8 cellular contexts compared by ENCODE assay signal in the genomic region with DNA sequence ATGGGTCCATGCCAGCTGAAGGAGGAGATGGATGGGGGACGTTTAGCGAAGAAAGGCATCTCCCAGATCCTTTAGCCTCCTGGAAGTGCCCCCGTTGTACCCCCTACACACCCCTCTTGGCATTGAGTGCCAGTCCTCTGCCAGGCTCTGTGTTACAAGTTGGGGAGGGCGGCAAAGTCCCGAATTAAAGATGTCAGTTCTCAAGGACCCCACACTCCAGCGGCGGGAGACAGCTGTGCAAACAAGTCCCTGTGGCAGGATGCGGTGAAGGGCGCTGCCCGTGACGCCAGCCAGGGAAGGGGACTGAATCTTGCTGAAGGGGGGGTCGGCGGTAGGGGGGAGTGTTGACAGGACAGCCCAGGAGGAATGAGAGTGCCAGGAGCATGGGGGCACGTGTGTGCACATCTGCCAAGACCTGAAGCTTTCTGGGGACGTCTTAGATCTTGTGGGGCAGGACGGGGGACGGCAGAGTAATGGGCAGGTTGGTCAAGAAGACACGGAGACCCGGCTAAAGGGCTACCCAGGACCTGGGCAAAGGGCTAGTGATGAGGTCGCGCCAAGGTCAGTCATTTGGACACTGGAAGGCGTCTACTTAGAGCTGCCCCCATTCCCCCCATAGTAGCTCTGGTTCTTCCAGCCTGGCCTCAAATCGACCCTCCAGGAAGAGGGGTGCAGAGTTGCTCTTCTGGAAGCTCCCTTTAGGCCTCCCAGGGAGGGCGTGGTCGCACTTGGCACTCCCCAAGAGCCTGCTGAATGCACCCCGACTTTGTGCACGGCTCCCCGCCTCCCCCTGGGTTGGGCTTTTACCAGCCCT. TPM values are rescaled to one million over a fixed set of nuclear protein-coding genes. Genes with fewer than 3 reads are reported as not detected.
A peak's percentile ranks its signal among the peaks of the same experiment; 100 is the strongest.
DNase-seq lines count a peak whose midpoint lies in the region; ATAC-seq and TF ChIP-seq lines count a peak whose summit lies in the region.

No MANE protein-coding gene starts in this region.

- H3K36me3 Mint-ChIP-seq in activated CD4-positive, alpha-beta T cell treated with anti-CD3 and anti-CD28 coated beads, Interleukin-2, amount 10 ng/mL, durations not matched to agents 7 days and 5 days (ENCODE audit: low read depth): peaks cover 17% of the 10 kb centered on the region

- no peaks in the 10 kb centered on the region for H3K27me3 Mint-ChIP-seq in activated CD4-positive, alpha-beta T cell treated with anti-CD3 and anti-CD28 coated beads, Interleukin-2, amount 10 ng/mL, durations not matched to agents 7 days and 5 days

- CTCF ChIA-PET in activated CD4-positive, alpha-beta T cell treated with anti-CD3 and anti-CD28 coated beads, Interleukin-2, amount 10 ng/mL, durations not matched to agents 7 days and 5 days (lab: Charles Lee): interaction anchor here (0.6 to 5.3 kb wide), 30 partner anchors 9 to 496 kb away, joined by 3 to 39 read pairs (median 3); partner anchors contain the start of genes AAMP, PNKD and SLC11A1

- intact Hi-C loops in lower leg skin (cut with DNase I; ENCODE audit: low total_unique reads): loop anchor here (10.0 kb wide), 1 partner anchor 122 kb away; the partner anchor contains the start of genes AAMP and PNKD

- peak; percentile 92 for DNase-seq in NCI-H345 treated with DMSO at 0.1 percent for 48 hours (lab: John Stamatoyannopoulos, UW; ENCODE audit: unreplicated experiment)
- DNase-seq in activated CD4-positive, alpha-beta T cell treated with anti-CD3 and anti-CD28 coated beads, Interleukin-2, amount 10 ng/mL, durations not matched to agents 7 days and 5 days: peak; percentile 85
- DNase-seq in dermis blood vessel endothelial cell: peak; percentile 62
- DNase-seq in lower leg skin (ENCODE audit: low spot score in 2 of 2): peak; percentile 67 to 97
- DNase-seq in stimulated activated CD8-positive, alpha-beta memory T cell treated with anti-CD3 and anti-CD28 coated beads, Interleukin-15, amount 100 ng/mL, for 48 hours (ENCODE audit: low read depth in 2 of 2): peak; percentile 28 to 60
- no peak for DNase-seq in HuH-7 (ENCODE audit: low spot score)

- no peak for TF ChIP-seq CTCF in lower leg skin (IDR thresholded peaks at IDR 0.05)

- TF ChIP-seq POLR2A in GM19193 (IDR thresholded peaks at IDR 0.05; ENCODE audit: extremely low read depth, insufficient read depth, insufficient read length): peak; percentile 29
- TF ChIP-seq POLR2A in lower leg skin (IDR thresholded peaks at IDR 0.05): no peak

- ATAC-seq in HG03460 (IDR thresholded peaks at IDR 0.05; ENCODE audit: unreplicated experiment): no peak

- WGBS in lower leg skin, 2 donors: 2% methylated on average over 28 of the region's 28 CpGs

- POLR2A ChIA-PET in activated CD4-positive, alpha-beta T cell treated with anti-CD3 and anti-CD28 coated beads, Interleukin-2, amount 10 ng/mL, durations not matched to agents 7 days and 5 days (lab: Charles Lee): interaction anchor here (1.0 kb wide), 1 partner anchor 177 kb away, joined by 4 read pairs; no protein-coding TSS in a partner anchor

- no peaks in the 10 kb centered on the region for H3K9me3 Mint-ChIP-seq in activated CD4-positive, alpha-beta T cell treated with anti-CD3 and anti-CD28 coated beads, Interleukin-2, amount 10 ng/mL, durations not matched to agents 7 days and 5 days

- H3K4me3 ChIP-seq in lower leg skin (ENCODE audit: low read depth, poor library complexity, severe bottlenecking): peak overlapping the region; percentile 59

- peak overlapping the region; percentile 83 for H3K4me3 Mint-ChIP-seq in activated CD4-positive, alpha-beta T cell treated with anti-CD3 and anti-CD28 coated beads, Interleukin-2, amount 10 ng/mL, durations not matched to agents 7 days and 5 days

- H3K4me1 Mint-ChIP-seq in activated CD4-positive, alpha-beta T cell treated with anti-CD3 and anti-CD28 coated beads, Interleukin-2, amount 10 ng/mL, durations not matched to agents 7 days and 5 days: peaks cover 39% of the 10 kb centered on the region

- peak overlapping the region; percentile 97 for H3K27ac Mint-ChIP-seq in activated CD4-positive, alpha-beta T cell treated with anti-CD3 and anti-CD28 coated beads, Interleukin-2, amount 10 ng/mL, durations not matched to agents 7 days and 5 days

RNA-seq across cellular contexts. Expression of gene CTDSP1, which starts 2.8 kb away (rescaled TPM):
- total RNA-seq in activated CD4-positive, alpha-beta T cell treated with anti-CD3 and anti-CD28 coated beads, Interleukin-2, amount 10 ng/mL, durations not matched to agents 7 days and 5 days: 100 to 1,000 TPM; 186 to 208 TPM
- 103 and 110 TPM in 2 replicates for total RNA-seq in dermis blood vessel endothelial cell
- 100 to 1,000 TPM in 2 of 4 donors, 10 to 100 TPM in 2; 64.8 to 108 (median 99.9) TPM for total RNA-seq in lower leg skin

RNA-seq across cellular contexts. Expression of gene SLC11A1, which starts 14.8 kb away (rescaled TPM):
- under 1 TPM; 0.17 TPM for total RNA-seq in activated CD4-positive, alpha-beta T cell treated with anti-CD3 and anti-CD28 coated beads, Interleukin-2, amount 10 ng/mL, durations not matched to agents 7 days and 5 days
- total RNA-seq in dermis blood vessel endothelial cell (under 0.01 and 0.05 TPM in 2 replicates), lower leg skin (1 to 10 TPM; 2.2 to 4.6 (median 3.5) TPM)

RNA-seq across cellular contexts. Expression of gene VIL1, which starts 22.0 kb away (rescaled TPM):
- under 1 TPM in 1 of 2 experiments, not detected in 1; 0.17 TPM for total RNA-seq in activated CD4-positive, alpha-beta T cell treated with anti-CD3 and anti-CD28 coated beads, Interleukin-2, amount 10 ng/mL, durations not matched to agents 7 days and 5 days
- total RNA-seq in dermis blood vessel endothelial cell (not detected in 2 replicates), lower leg skin (under 1 TPM in 2 of 4 donors, not detected in 2; 0.84 to 0.98 TPM)

RNA-seq across cellular contexts. Expression of gene CATIP, which starts 40.2 kb away (rescaled TPM):
- not detected for total RNA-seq in activated CD4-positive, alpha-beta T cell treated with anti-CD3 and anti-CD28 coated beads, Interleukin-2, amount 10 ng/mL, durations not matched to agents 7 days and 5 days
- total RNA-seq in dermis blood vessel endothelial cell (0.17 TPM in 1 of 2 replicates, not detected in the other), lower leg skin (not detected)
